9 cellular contexts compared by ENCODE assay signal in the genomic region with DNA sequence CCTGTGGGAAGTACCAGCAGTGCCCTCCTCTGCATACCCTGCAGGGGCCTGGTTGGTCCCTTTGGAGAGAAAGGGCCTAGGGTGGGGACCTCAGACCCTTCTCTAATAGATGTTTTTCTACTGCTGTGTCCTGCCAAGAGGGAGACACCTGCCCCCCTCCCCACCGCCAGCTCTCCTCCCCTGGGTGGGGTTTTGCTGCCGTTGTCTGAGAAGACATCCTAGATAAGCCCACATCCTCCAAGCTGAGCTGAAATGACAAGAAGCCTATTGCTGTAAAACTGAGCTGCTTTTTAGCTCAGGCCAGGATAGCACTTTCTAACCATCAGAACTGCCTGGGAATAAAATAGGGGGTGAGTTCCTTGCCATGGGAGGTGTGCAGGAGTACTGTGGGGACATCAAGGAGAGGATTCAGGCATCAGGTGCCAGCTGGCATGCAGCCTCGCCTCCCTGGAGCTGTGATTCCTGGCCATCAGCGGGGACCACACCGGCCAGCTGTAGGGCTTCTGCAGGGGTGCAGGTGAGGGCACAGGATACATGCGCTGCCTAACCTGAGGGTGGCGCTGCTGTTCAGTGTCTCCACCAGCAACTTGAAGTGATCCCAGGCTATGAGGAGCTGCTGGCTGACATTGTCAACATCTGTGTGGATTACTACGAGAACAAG. TPM values are rescaled to one million over a fixed set of nuclear protein-coding genes. Genes with fewer than 3 reads are reported as not detected.
A peak's percentile ranks its signal among the peaks of the same experiment; 100 is the strongest.
DNase-seq lines count a peak whose midpoint lies in the region; ATAC-seq and TF ChIP-seq lines count a peak whose summit lies in the region.
"Had no signal": no experiment of that assay in that cellular context is flagged by ENCODE, and none has a peak within 500 bp of the region (broad histone marks: within the 10 kb centered on the region; RNA-seq: fewer than 3 reads in every experiment).

No MANE protein-coding gene starts in this region.

- H3K4me3 ChIP-seq in GM06990 (replicated peaks; ENCODE audit: low read depth, low read length) (no peak overlapping the region), RWPE2 (ENCODE audit: severe bottlenecking) (no peak overlapping the region), stomach (no peak overlapping the region)

- intact Hi-C loops in stomach (cut with DNase I; ENCODE audit: low total_unique reads): no loop called here

- peak overlapping the region; percentile 93 for H3K27ac Mint-ChIP-seq in activated naive CD8-positive, alpha-beta T cell treated with anti-CD3 and anti-CD28 coated beads, Interleukin-2, amount 10 ng/mL, durations not matched to agents 7 days and 5 days
- peak overlapping the region; percentile 74 to 93 for H3K27ac Mint-ChIP-seq in natural killer cell treated with Interleukin-12 subunit alpha and Interleukin-12 subunit beta and Interleukin-15 and Interleukin-18, amount 100 ng/mL, for 72 hours

- ATAC-seq in RWPE2 (ENCODE audit: low read depth) (0 out of 3 replicates have a peak, but pooled peaks have one; percentile 12), HG03442 (IDR thresholded peaks at IDR 0.05; ENCODE audit: unreplicated experiment) (no peak), HG02981 (IDR thresholded peaks at IDR 0.05; ENCODE audit: unreplicated experiment) (no peak)
- ATAC-seq in activated naive CD8-positive, alpha-beta T cell treated with anti-CD3 and anti-CD28 coated beads, Interleukin-2, amount 10 ng/mL, durations not matched to agents 7 days and 5 days (ENCODE audit: low read depth): peak; percentile 65
- peak; percentile 5 to 48 for ATAC-seq in natural killer cell treated with Interleukin-12 subunit alpha and Interleukin-12 subunit beta and Interleukin-15 and Interleukin-18, amount 100 ng/mL, for 72 hours

- H3K9me3 ChIP-seq in RWPE2 (ENCODE audit: severe bottlenecking) (no peaks in the 10 kb centered on the region), stomach (no peaks in the 10 kb centered on the region)

- H3K4me3 Mint-ChIP-seq in activated naive CD8-positive, alpha-beta T cell treated with anti-CD3 and anti-CD28 coated beads, Interleukin-2, amount 10 ng/mL, durations not matched to agents 7 days and 5 days: peak overlapping the region; percentile 62
- no peak overlapping the region for H3K4me3 Mint-ChIP-seq in natural killer cell treated with Interleukin-12 subunit alpha and Interleukin-12 subunit beta and Interleukin-15 and Interleukin-18, amount 100 ng/mL, for 72 hours

- peak; percentile 32 for TF ChIP-seq CTCF in GM06990 (IDR thresholded peaks at IDR 0.05; ENCODE audit: insufficient read depth, low read length, poor library complexity, severe bottlenecking)
- peak; percentile 20 for TF ChIP-seq CTCF in RWPE2 (IDR thresholded peaks at IDR 0.05; ENCODE audit: poor library complexity, severe bottlenecking)
- no peak for TF ChIP-seq CTCF in stomach (IDR thresholded peaks at IDR 0.05)

- H3K36me3 Mint-ChIP-seq in activated naive CD8-positive, alpha-beta T cell treated with anti-CD3 and anti-CD28 coated beads, Interleukin-2, amount 10 ng/mL, durations not matched to agents 7 days and 5 days: peaks cover 51% of the 10 kb centered on the region
- peaks cover 23% of the 10 kb centered on the region for H3K36me3 Mint-ChIP-seq in natural killer cell treated with Interleukin-12 subunit alpha and Interleukin-12 subunit beta and Interleukin-15 and Interleukin-18, amount 100 ng/mL, for 72 hours

- TF ChIP-seq EP300 in stomach (IDR thresholded peaks at IDR 0.05): no peak

- DNase-seq in GM06990 (ENCODE audit: extremely low read depth, insufficient read length) (no peak), RWPE2 (ENCODE audit: low spot score) (no peak), stomach (no peak), COLO668 (lab: John Stamatoyannopoulos, UW; ENCODE audit: unreplicated experiment) (no peak)
- peak; percentile 68 for DNase-seq in activated naive CD8-positive, alpha-beta T cell treated with anti-CD3 and anti-CD28 coated beads, Interleukin-2, amount 10 ng/mL, durations not matched to agents 7 days and 5 days
- DNase-seq in natural killer cell treated with Interleukin-12 subunit alpha and Interleukin-12 subunit beta and Interleukin-15 and Interleukin-18, amount 100 ng/mL, for 72 hours (ENCODE audit: low spot score): no peak
- DNase-seq: amniotic stem cell had no signal

- no peaks in the 10 kb centered on the region for H3K27me3 ChIP-seq in GM06990 (replicated peaks; ENCODE audit: control insufficient read depth, insufficient read depth, low read length)
- H3K27me3 ChIP-seq in RWPE2 (ENCODE audit: insufficient read depth, poor library complexity, severe bottlenecking): no peaks in the 10 kb centered on the region
- no peaks in the 10 kb centered on the region for H3K27me3 ChIP-seq in stomach

- POLR2A ChIA-PET in activated naive CD8-positive, alpha-beta T cell treated with anti-CD3 and anti-CD28 coated beads, Interleukin-2, amount 10 ng/mL, durations not matched to agents 7 days and 5 days (lab: Charles Lee): interaction anchor here (0.6 to 2.0 kb wide), 5 partner anchors 31 to 465 kb away, joined by 3 to 21 read pairs (median 6); partner anchors contain the start of gene ITK

- H3K27ac ChIP-seq in RWPE2 (ENCODE audit: poor library complexity, severe bottlenecking) (no peak overlapping the region), stomach (no peak overlapping the region)

- TF ChIP-seq POLR2A in stomach (IDR thresholded peaks at IDR 0.05): no peak

- H3K36me3 ChIP-seq in GM06990 (ENCODE audit: control insufficient read depth, insufficient read depth, low read length) (peaks cover 35% of the 10 kb centered on the region), RWPE2 (ENCODE audit: low read depth) (no peaks in the 10 kb centered on the region), stomach (peaks cover 0 to 39% (median 7%) of the 10 kb centered on the region in 4 donors)

- H3K27me3 Mint-ChIP-seq in activated naive CD8-positive, alpha-beta T cell treated with anti-CD3 and anti-CD28 coated beads, Interleukin-2, amount 10 ng/mL, durations not matched to agents 7 days and 5 days: no peaks in the 10 kb centered on the region
- H3K27me3 Mint-ChIP-seq in natural killer cell treated with Interleukin-12 subunit alpha and Interleukin-12 subunit beta and Interleukin-15 and Interleukin-18, amount 100 ng/mL, for 72 hours: no peaks in the 10 kb centered on the region

- H3K9me3 Mint-ChIP-seq in activated naive CD8-positive, alpha-beta T cell treated with anti-CD3 and anti-CD28 coated beads, Interleukin-2, amount 10 ng/mL, durations not matched to agents 7 days and 5 days: no peaks in the 10 kb centered on the region
- H3K9me3 Mint-ChIP-seq in natural killer cell treated with Interleukin-12 subunit alpha and Interleukin-12 subunit beta and Interleukin-15 and Interleukin-18, amount 100 ng/mL, for 72 hours: no peaks in the 10 kb centered on the region

- no peaks in the 10 kb centered on the region for H3K4me1 ChIP-seq in RWPE2 (ENCODE audit: insufficient read depth, poor library complexity, severe bottlenecking)
- H3K4me1 ChIP-seq in stomach: no peaks in the 10 kb centered on the region

- H3K4me1 Mint-ChIP-seq in activated naive CD8-positive, alpha-beta T cell treated with anti-CD3 and anti-CD28 coated beads, Interleukin-2, amount 10 ng/mL, durations not matched to agents 7 days and 5 days: peaks cover 45% of the 10 kb centered on the region
- H3K4me1 Mint-ChIP-seq in natural killer cell treated with Interleukin-12 subunit alpha and Interleukin-12 subunit beta and Interleukin-15 and Interleukin-18, amount 100 ng/mL, for 72 hours (ENCODE audit: low read depth in 2 of 2): peaks cover 42 to 48% of the 10 kb centered on the region in 2 donors

- 65 to 73% (median 70%) methylated on average over 8 of the region's 8 CpGs for WGBS in stomach, 5 donors

RNA-seq across cellular contexts. Expression of gene CYFIP2, which starts 37.9 kb away (rescaled TPM):
- total RNA-seq in activated naive CD8-positive, alpha-beta T cell treated with anti-CD3 and anti-CD28 coated beads, Interleukin-2, amount 10 ng/mL, durations not matched to agents 7 days and 5 days: 100 to 1,000 TPM; 458 to 480 TPM
- total RNA-seq in natural killer cell treated with Interleukin-12 subunit alpha and Interleukin-12 subunit beta and Interleukin-15 and Interleukin-18, amount 100 ng/mL, for 72 hours: 100 to 1,000 TPM; 282 to 424 TPM
- 100 to 1,000 TPM in 2 of 5 donors, 10 to 100 TPM in 3; 19.0 to 162 (median 32.2) TPM for total RNA-seq in stomach
- 10 to 100 TPM; 14.8 to 27.9 (median 19.1) TPM for polyA plus RNA-seq in stomach

Comparison
In these comparisons a context has a peak if more than half of its experiments do, and no peak if none do; other contexts are left out.
1. CTCF ChIP-seq: peak in GM06990 (single experiment) and RWPE2 (single experiment); none in stomach (0 of 7).
2. ATAC-seq: peak in RWPE2 (single experiment), activated naive CD8-positive, alpha-beta T cell treated with anti-CD3 and anti-CD28 coated beads, Interleukin-2, amount 10 ng/mL, durations not matched to agents 7 days and 5 days (single experiment) and natural killer cell treated with Interleukin-12 subunit alpha and Interleukin-12 subunit beta and Interleukin-15 and Interleukin-18, amount 100 ng/mL, for 72 hours (2 of 2); none in HG03442 (single experiment) and HG02981 (single experiment).